Comparison of ENCODE assay signal across 10 cellular contexts in the genomic region with DNA sequence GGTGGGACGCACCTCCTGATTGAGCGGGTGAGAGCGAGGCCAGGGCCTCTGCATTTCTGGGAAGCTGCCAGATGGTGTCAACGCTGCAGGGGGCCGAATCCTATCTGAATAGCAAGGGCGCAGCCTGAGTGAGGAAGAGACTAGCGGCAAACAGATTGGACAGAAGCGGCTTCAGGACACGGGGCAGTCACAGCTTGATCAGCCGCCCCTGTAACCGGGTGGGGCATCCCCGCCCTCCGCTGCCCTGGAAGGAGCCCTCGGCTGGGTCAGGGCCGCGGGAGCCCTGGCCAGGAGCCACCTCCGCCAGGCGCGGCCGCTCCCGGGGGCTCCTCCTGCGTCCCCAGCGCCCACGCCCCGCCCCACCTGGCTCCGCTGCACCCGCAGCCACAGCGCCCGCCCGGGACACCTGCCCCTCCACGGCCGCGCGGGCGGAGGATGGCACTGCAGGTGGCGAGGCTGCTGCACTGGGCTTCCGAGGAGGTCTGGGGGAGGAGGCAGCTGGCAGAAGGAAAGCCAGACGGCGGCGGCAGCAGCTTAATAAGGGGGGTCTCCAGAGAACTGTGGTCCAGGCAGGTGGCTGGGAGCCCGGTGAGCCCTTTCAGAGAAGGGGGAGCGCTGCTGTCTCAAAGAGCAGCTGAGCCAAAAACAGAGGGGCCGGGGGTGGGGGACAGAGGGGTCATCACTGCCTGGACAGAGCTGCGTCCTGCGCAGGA. TPM values are rescaled to one million over a fixed set of nuclear protein-coding genes. Genes with fewer than 3 reads are reported as not detected.
DNase-seq lines count a peak whose midpoint lies in the region; ATAC-seq and TF ChIP-seq lines count a peak whose summit lies in the region.
"Had no signal": no experiment of that assay in that cellular context is flagged by ENCODE, and none has a peak within 500 bp of the region (broad histone marks: within the 10 kb centered on the region; RNA-seq: fewer than 3 reads in every experiment).

No MANE protein-coding gene starts in this region.

- H3K9ac ChIP-seq in mammary epithelial cell (ENCODE audit: insufficient read depth, low read length) = no peak overlapping the region

- POLR2A ChIA-PET in MCF 10A (lab: Yijun Ruan, JAX) = no interaction called here

- no peaks in the 10 kb centered on the region for H3K27me3 Mint-ChIP-seq in MCF 10A (ENCODE audit: insufficient read depth, unreplicated experiment)

- H3K4me3 ChIP-seq in mammary epithelial cell (replicated peaks in 1 of 3; ENCODE audit: insufficient read depth in 1 of 3, low read depth in 2 of 3, low read length in 3 of 3) (no peak overlapping the region), WERI-Rb-1 (ENCODE audit: low read depth, low read length) (peak overlapping the region; percentile 47), upper lobe of right lung (no peak overlapping the region), osteoblast (ENCODE audit: insufficient read depth, low read length) (no peak overlapping the region)

- 10% methylated on average over 4 of the region's 45 CpGs for WGBS in mammary epithelial cell (ENCODE audit: low coverage, missing lambda C conversion rate)

- CTCF ChIA-PET in MCF 10A (lab: Yijun Ruan, JAX) = no interaction called here
- CTCF ChIA-PET in mammary epithelial cell (lab: Charles Lee; ENCODE audit: low non-redundant PET) = no interaction called here

- H3K9me3 Mint-ChIP-seq in MCF 10A (ENCODE audit: unreplicated experiment) = no peaks in the 10 kb centered on the region

- no peak overlapping the region for H3K27ac Mint-ChIP-seq in MCF 10A (ENCODE audit: low read depth, unreplicated experiment)

- intact Hi-C loops in MCF 10A (cut with micrococcal nuclease) (no loop called here), mammary epithelial cell (cut with micrococcal nuclease) (no loop called here), upper lobe of right lung (cut with DNase I) (no loop called here)

- ATAC-seq in upper lobe of right lung (peak; percentile 45), HG02610 (IDR thresholded peaks at IDR 0.05; ENCODE audit: unreplicated experiment) (no peak)
- ATAC-seq: stimulated activated naive CD8-positive, alpha-beta T cell treated with anti-CD3 and anti-CD28 coated beads, Interleukin-15, amount 100 ng/mL, for 72 hours had no signal

- no peaks in the 10 kb centered on the region for H3K36me3 Mint-ChIP-seq in MCF 10A (ENCODE audit: insufficient read depth, unreplicated experiment)

- H3K36me3 ChIP-seq in mammary epithelial cell (ENCODE audit: insufficient read depth, low read length) (no peaks in the 10 kb centered on the region), WERI-Rb-1 (no peaks in the 10 kb centered on the region), upper lobe of right lung (no peaks in the 10 kb centered on the region), osteoblast (ENCODE audit: insufficient read depth, low read length) (no peaks in the 10 kb centered on the region)

- dilution Hi-C loops in mammary epithelial cell (cut with HindIII; ENCODE audit: low sequenced_read_pairs) = no loop called here

- no peak overlapping the region for H2AFZ ChIP-seq in mammary epithelial cell (ENCODE audit: low read depth, low read length)
- no peak overlapping the region for H2AFZ ChIP-seq in osteoblast (ENCODE audit: low read length)

- H3K9me3 ChIP-seq in mammary epithelial cell (replicated peaks; ENCODE audit: insufficient read depth, low read length) (peaks cover 4% of the 10 kb centered on the region), WERI-Rb-1 (ENCODE audit: severe bottlenecking) (no peaks in the 10 kb centered on the region), upper lobe of right lung (no peaks in the 10 kb centered on the region), osteoblast (ENCODE audit: low read depth, low read length) (no peaks in the 10 kb centered on the region)

- H3K27me3 ChIP-seq in mammary epithelial cell (ENCODE audit: insufficient read depth, low read length) (no peaks in the 10 kb centered on the region), WERI-Rb-1 (ENCODE audit: insufficient read depth, low read depth, severe bottlenecking) (no peaks in the 10 kb centered on the region), upper lobe of right lung (peaks cover 19% of the 10 kb centered on the region), osteoblast (ENCODE audit: insufficient read depth, low read length) (no peaks in the 10 kb centered on the region)

- H3K4me1 Mint-ChIP-seq in MCF 10A (ENCODE audit: insufficient read depth, unreplicated experiment) = peaks cover 25% of the 10 kb centered on the region
- H3K4me1 Mint-ChIP-seq: stimulated activated naive CD8-positive, alpha-beta T cell treated with anti-CD3 and anti-CD28 coated beads, Interleukin-15, amount 100 ng/mL, for 72 hours had no signal

- DNase-seq in MCF 10A (ENCODE audit: unreplicated experiment) (no peak), mammary epithelial cell (no peak), WERI-Rb-1 (peak; percentile 76), iPS-NIHi7 (ENCODE audit: extremely low spot score) (peak; percentile 38), upper lobe of right lung (no peak), osteoblast (ENCODE audit: insufficient read length, low spot score, missing footprints) (no peak), NCI-H2029 (lab: John Stamatoyannopoulos, UW) (no peak)
- DNase-seq: stimulated activated naive CD8-positive, alpha-beta T cell treated with anti-CD3 and anti-CD28 coated beads, Interleukin-15, amount 100 ng/mL, for 72 hours; T-helper 9 cell had no signal

- H3K4me1 ChIP-seq in mammary epithelial cell (ENCODE audit: insufficient read depth, low read length) (no peaks in the 10 kb centered on the region), upper lobe of right lung (no peaks in the 10 kb centered on the region), osteoblast (ENCODE audit: insufficient read depth, low read length) (no peaks in the 10 kb centered on the region)

- H3K79me2 ChIP-seq in mammary epithelial cell (ENCODE audit: insufficient read depth, low read length) (no peaks in the 10 kb centered on the region), osteoblast (ENCODE audit: insufficient read depth, low read length) (no peaks in the 10 kb centered on the region)

- TF ChIP-seq CTCF in MCF 10A (IDR thresholded peaks at IDR 0.05; ENCODE audit: unreplicated experiment) (no peak), mammary epithelial cell (conservative IDR thresholded peaks at IDR 0.05 in 1 of 2, IDR thresholded peaks at IDR 0.05 in 1 of 2; ENCODE audit: extremely low read depth in 1 of 2, insufficient read depth in 1 of 2, low read depth in 1 of 2, low read length in 2 of 2) (no peak), WERI-Rb-1 (IDR thresholded peaks at IDR 0.05; ENCODE audit: low read depth, low read length) (no peak), upper lobe of right lung (IDR thresholded peaks at IDR 0.05) (no peak), osteoblast (IDR thresholded peaks at IDR 0.05; ENCODE audit: extremely low read depth, low read depth, low read length) (no peak)

- no peak overlapping the region for H3K27ac ChIP-seq in mammary epithelial cell (ENCODE audit: insufficient read depth, low read depth, low read length)
- H3K27ac ChIP-seq in WERI-Rb-1 = peak overlapping the region; percentile 47
- H3K27ac ChIP-seq in upper lobe of right lung = no peak overlapping the region
- H3K27ac ChIP-seq in osteoblast (ENCODE audit: low read depth, low read length) = no peak overlapping the region

- BruUV-seq in MCF 10A (replicated peaks; lab: Mats Ljungman, UMichigan) (no TSS peak), mammary epithelial cell (replicated peaks; lab: Mats Ljungman, UMichigan) (no TSS peak)

- no peak overlapping the region for H3K4me2 ChIP-seq in mammary epithelial cell (ENCODE audit: insufficient read depth, low read depth, low read length)
- H3K4me2 ChIP-seq in osteoblast (ENCODE audit: insufficient read depth, low read length) = no peak overlapping the region

- in situ Hi-C loops in mammary epithelial cell (cut with MboI; ENCODE audit: low sequenced_read_pairs in 2 of 2) = no loop called here

- H4K20me1 ChIP-seq in mammary epithelial cell (ENCODE audit: insufficient read depth, low read length) (no peaks in the 10 kb centered on the region), osteoblast (ENCODE audit: insufficient read depth, low read length) (no peaks in the 10 kb centered on the region)

- H3K4me3 Mint-ChIP-seq in MCF 10A (ENCODE audit: unreplicated experiment) = peak overlapping the region; percentile 28
- H3K4me3 Mint-ChIP-seq: stimulated activated naive CD8-positive, alpha-beta T cell treated with anti-CD3 and anti-CD28 coated beads, Interleukin-15, amount 100 ng/mL, for 72 hours had no signal

RNA-seq across cellular contexts. Expression of gene SOX11, which starts 18.9 kb away (rescaled TPM):
- total RNA-seq in MCF 10A (2022) (not detected in 2 replicates), mammary epithelial cell (under 1 TPM in 1 of 2 donors, not detected in 1; 0.82 TPM), upper lobe of right lung (0.84 TPM), osteoblast (0.59 and 0.72 TPM in 2 replicates)
- polyA plus RNA-seq in mammary epithelial cell = not detected
- polyA minus RNA-seq in mammary epithelial cell = not detected

Comparison
In these comparisons a context has a peak if more than half of its experiments do, and no peak if none do; other contexts are left out.
1. DNase-seq: peak in WERI-Rb-1 (single experiment) and iPS-NIHi7 (single experiment); none in MCF 10A (single experiment), mammary epithelial cell (single experiment), upper lobe of right lung (single experiment), osteoblast (single experiment) and NCI-H2029 (single experiment).